In the genomic region with DNA sequence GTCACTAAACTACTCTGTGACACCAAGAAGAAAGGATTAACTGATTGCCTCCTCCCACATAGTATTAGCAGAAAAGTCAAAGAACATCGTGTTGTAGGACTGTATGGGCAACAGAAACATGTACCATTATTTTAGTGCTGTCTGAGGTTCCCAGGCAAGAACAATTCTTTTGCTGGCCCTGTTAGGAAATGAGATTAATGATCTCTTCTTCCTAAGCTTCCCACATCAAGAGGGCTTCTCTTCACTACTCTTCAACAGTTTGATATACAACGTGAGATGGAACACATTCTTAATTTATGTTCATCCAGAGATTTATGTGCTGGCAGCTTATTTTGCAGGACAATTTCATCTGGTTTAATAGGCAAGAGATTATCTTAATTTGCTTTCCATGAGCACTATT, we compare ENCODE assay signal across 15 cellular contexts.
"Had no signal": no experiment of that assay in that cellular context is flagged by ENCODE, and none has a peak within 500 bp of the region (broad histone marks: within the 10 kb centered on the region; RNA-seq: fewer than 3 reads in every experiment).

No MANE protein-coding gene starts in this region.

- H3K27me3 ChIP-seq: stomach had no signal

- H3K27me3 Mint-ChIP-seq: activated naive CD8-positive, alpha-beta T cell treated with anti-CD3 and anti-CD28 coated beads, Interleukin-2, amount 50 U/mL, for 24 hours had no signal

- H3K9me3 ChIP-seq: mucosa of descending colon, stomach, thoracic aorta had no signal

- H3K4me1 ChIP-seq: stomach had no signal

- H3K36me3 Mint-ChIP-seq: naive thymus-derived CD8-positive, alpha-beta T cell had no signal

- H3K4me3 ChIP-seq: mucosa of descending colon, stomach had no signal

- H3K36me3 ChIP-seq: thoracic aorta had no signal

- H3K9me3 Mint-ChIP-seq: activated CD4-positive, alpha-beta T cell treated with anti-CD3 and anti-CD28 coated beads, Interleukin-2, amount 10 ng/mL, durations not matched to agents 24 days and 14 days; activated naive CD8-positive, alpha-beta T cell treated with anti-CD3 and anti-CD28 coated beads, Interleukin-2, amount 50 U/mL, for 24 hours; T-helper 1 cell treated with Interleukin-12 subunit alpha and Interleukin-12 subunit beta and Interleukin-4 antibody, amounts not matched to agents 30 μg/mL and 1 μg/mL, for 36 hours; WTC11 had no signal

- ATAC-seq: activated naive CD8-positive, alpha-beta T cell treated with anti-CD3 and anti-CD28 coated beads, Interleukin-2, amount 50 U/mL, for 24 hours; mucosa of descending colon; naive thymus-derived CD8-positive, alpha-beta T cell; WTC11 had no signal

- H3K27ac Mint-ChIP-seq: activated CD4-positive, alpha-beta T cell treated with anti-CD3 and anti-CD28 coated beads, Interleukin-2, amount 10 ng/mL, durations not matched to agents 24 days and 14 days; activated naive CD8-positive, alpha-beta T cell treated with anti-CD3 and anti-CD28 coated beads, Interleukin-2, amount 50 U/mL, for 24 hours; naive thymus-derived CD8-positive, alpha-beta T cell; T-helper 1 cell treated with Interleukin-12 subunit alpha and Interleukin-12 subunit beta and Interleukin-4 antibody, amounts not matched to agents 30 μg/mL and 1 μg/mL, for 36 hours; WTC11 had no signal

- DNase-seq: activated CD4-positive, alpha-beta T cell treated with anti-CD3 and anti-CD28 coated beads, Interleukin-2, amount 10 ng/mL, durations not matched to agents 24 days and 14 days; activated naive CD4-positive, alpha-beta T cell treated with Interleukin-2 at 50 U/mL for 16 hours; activated naive CD8-positive, alpha-beta T cell treated with anti-CD3 and anti-CD28 coated beads, Interleukin-2, amount 50 U/mL, for 24 hours; caudate nucleus; effector memory CD4-positive, alpha-beta T cell; hypothalamus; mucosa of descending colon; naive thymus-derived CD8-positive, alpha-beta T cell; occipital lobe; stimulated activated CD4-positive, alpha-beta T cell treated with anti-CD3 and anti-CD28 coated beads, Interleukin-15, amount 100 ng/mL, for 24 hours; stimulated activated CD4-positive, alpha-beta T cell treated with anti-CD3 and anti-CD28 coated beads, Interleukin-4, amount 100 ng/mL, for 24 hours; stomach had no signal

- H3K4me3 Mint-ChIP-seq: activated CD4-positive, alpha-beta T cell treated with anti-CD3 and anti-CD28 coated beads, Interleukin-2, amount 10 ng/mL, durations not matched to agents 24 days and 14 days; activated naive CD8-positive, alpha-beta T cell treated with anti-CD3 and anti-CD28 coated beads, Interleukin-2, amount 50 U/mL, for 24 hours; naive thymus-derived CD8-positive, alpha-beta T cell; T-helper 1 cell treated with Interleukin-12 subunit alpha and Interleukin-12 subunit beta and Interleukin-4 antibody, amounts not matched to agents 30 μg/mL and 1 μg/mL, for 36 hours; WTC11 had no signal

- H3K4me1 Mint-ChIP-seq: activated CD4-positive, alpha-beta T cell treated with anti-CD3 and anti-CD28 coated beads, Interleukin-2, amount 10 ng/mL, durations not matched to agents 24 days and 14 days; activated naive CD8-positive, alpha-beta T cell treated with anti-CD3 and anti-CD28 coated beads, Interleukin-2, amount 50 U/mL, for 24 hours; naive thymus-derived CD8-positive, alpha-beta T cell had no signal
